ENCODE assay signal across 15 cellular contexts in genomic region chr12:41418586-41418985, GRCh38.
DNase-seq lines count a peak whose midpoint lies in the region; ATAC-seq and FAIRE-seq lines count a peak whose summit lies in the region.
"Had no signal": no experiment of that assay in that cellular context is flagged by ENCODE, and none has a peak within 500 bp of the region (broad histone marks: within the 10 kb centered on the region; RNA-seq: fewer than 3 reads in every experiment).

No MANE protein-coding gene starts in this region.

- H3K27ac ChIP-seq in HUES48 (ENCODE audit: low read depth, low read length) = peak overlapping the region; percentile 46
- H3K27ac ChIP-seq: BLaER1 treated with 17β-estradiol and CSF1 and Interleukin-3, amounts not matched to agents 10 nM and 100 nM; HL-60 had no signal

- peak; percentile 96 for DNase-seq in NCI-H82 treated with DMSO at 0.1 percent for 48 hours (lab: John Stamatoyannopoulos, UW; ENCODE audit: unreplicated experiment)
- peak; percentile 12 for DNase-seq in iPS-NIHi11 (ENCODE audit: low spot score)
- no peak for DNase-seq in activated CD4-positive, CD25-positive, alpha-beta regulatory T cell treated with anti-CD3 and anti-CD28 coated beads, Interleukin-2, amount 50 U/mL, for 72 hours
- no peak for DNase-seq in LoVo (ENCODE audit: low spot score)
- DNase-seq in HTR-8/SVneo (ENCODE audit: insufficient read length, low spot score) = no peak
- DNase-seq: Caco-2; CD4-positive, alpha-beta memory T cell; GDM1; HFFc6; Right ventricle myocardium superior had no signal

- ATAC-seq in GM21526 (IDR thresholded peaks at IDR 0.05; ENCODE audit: low FRiP score, unreplicated experiment) = no peak

- no peak overlapping the region for H3K4me3 ChIP-seq in HUES48 (ENCODE audit: low read depth, low read length)
- H3K4me3 ChIP-seq: BLaER1 treated with 17β-estradiol and CSF1 and Interleukin-3, amounts not matched to agents 10 nM and 100 nM had no signal

- FAIRE-seq in HTR-8/SVneo (lab: Jason Lieb, UNC) = no peak
- FAIRE-seq: H54 had no signal

- no peaks in the 10 kb centered on the region for H3K36me3 ChIP-seq in HUES48 (ENCODE audit: control insufficient read depth, insufficient read depth, low read length)
- H3K36me3 ChIP-seq: BLaER1 treated with 17β-estradiol and CSF1 and Interleukin-3, amounts not matched to agents 10 nM and 100 nM had no signal

- H3K4me1 ChIP-seq in HUES48 (ENCODE audit: control insufficient read depth, insufficient read depth, low read length) = peaks cover 34% of the 10 kb centered on the region
- H3K4me1 ChIP-seq: BLaER1 treated with 17β-estradiol and CSF1 and Interleukin-3, amounts not matched to agents 10 nM and 100 nM; Caco-2 had no signal

- no peaks in the 10 kb centered on the region for H3K27me3 ChIP-seq in HUES48 (ENCODE audit: control insufficient read depth, insufficient read depth, low read length)
- H3K27me3 ChIP-seq: BLaER1 treated with 17β-estradiol and CSF1 and Interleukin-3, amounts not matched to agents 10 nM and 100 nM had no signal

- no peak overlapping the region for H3K9ac ChIP-seq in HUES48 (ENCODE audit: low read depth, low read length)
- H3K9ac ChIP-seq: BLaER1 treated with 17β-estradiol and CSF1 and Interleukin-3, amounts not matched to agents 10 nM and 100 nM had no signal

- H3K9me3 ChIP-seq in HUES48 (ENCODE audit: control insufficient read depth, insufficient read depth, low read length) = no peaks in the 10 kb centered on the region
- H3K9me3 ChIP-seq: BLaER1 treated with 17β-estradiol and CSF1 and Interleukin-3, amounts not matched to agents 10 nM and 100 nM; Caco-2 had no signal

Comparison
In these comparisons a context has a peak if more than half of its experiments do, and no peak if none do; other contexts are left out.
1. DNase-seq: peak in NCI-H82 treated with DMSO at 0.1 percent for 48 hours (single experiment) and iPS-NIHi11 (single experiment); none in activated CD4-positive, CD25-positive, alpha-beta regulatory T cell treated with anti-CD3 and anti-CD28 coated beads, Interleukin-2, amount 50 U/mL, for 72 hours (single experiment), LoVo (single experiment) and HTR-8/SVneo (single experiment).